ENCODE assay signal across 2 cellular contexts in genomic region chr5:3099954-3100353, GRCh38.
TF ChIP-seq lines count a peak whose summit lies in the region.

No MANE protein-coding gene starts in this region.

TF ChIP-seq in H1, 55 proteins besides CTCF, POLR2A, EP300 and RAD21:
- TF ChIP-seq KDM1A (IDR thresholded peaks at IDR 0.05; ENCODE audit: borderline replicate concordance, low read length) = no peak
- TF ChIP-seq ATF3 (IDR thresholded peaks at IDR 0.05; ENCODE audit: insufficient read depth, low read depth, low read length) = no peak
- no peak for TF ChIP-seq CHD2 (IDR thresholded peaks at IDR 0.05; ENCODE audit: low read length)
- no peak for TF ChIP-seq ATF2 (IDR thresholded peaks at IDR 0.05; ENCODE audit: low read length)
- no peak for TF ChIP-seq HDAC2 (IDR thresholded peaks at IDR 0.05; ENCODE audit: borderline replicate concordance in 1 of 2, low read depth in 2 of 2, low read length in 2 of 2)
- TF ChIP-seq TBP (IDR thresholded peaks at IDR 0.05; ENCODE audit: low read depth, low read length) = no peak
- no peak for TF ChIP-seq RFX5 (IDR thresholded peaks at IDR 0.05; ENCODE audit: borderline replicate concordance, low read depth, low read length)
- no peak for TF ChIP-seq SAP30 (IDR thresholded peaks at IDR 0.05; ENCODE audit: insufficient read depth, insufficient replicate concordance, low read length)
- TF ChIP-seq POU5F1 (IDR thresholded peaks at IDR 0.05; ENCODE audit: low read depth, low read length) = no peak

TF ChIP-seq in WTC11, 78 proteins besides CTCF, POLR2A, EP300 and RAD21:
- TF ChIP-seq OVOL2 (CRISPR knock-in tag; IDR thresholded peaks at IDR 0.05; ENCODE audit: borderline replicate concordance) (no peak), E2F5 (CRISPR knock-in tag; IDR thresholded peaks at IDR 0.05) (no peak), ESRRA (CRISPR knock-in tag; IDR thresholded peaks at IDR 0.05; ENCODE audit: borderline replicate concordance) (no peak), PRDM15 (CRISPR knock-in tag; IDR thresholded peaks at IDR 0.05) (no peak), ZNF671 (CRISPR knock-in tag; IDR thresholded peaks at IDR 0.05) (no peak), ZNF423 (CRISPR knock-in tag; IDR thresholded peaks at IDR 0.05) (no peak), CDX4 (CRISPR knock-in tag; IDR thresholded peaks at IDR 0.05; ENCODE audit: borderline replicate concordance) (no peak), ZNF138 (CRISPR knock-in tag; conservative IDR thresholded peaks at IDR 0.05) (no peak), ARID4B (CRISPR knock-in tag; IDR thresholded peaks at IDR 0.05; ENCODE audit: borderline replicate concordance) (no peak), TCF7 (CRISPR knock-in tag; IDR thresholded peaks at IDR 0.05; ENCODE audit: low read depth) (no peak), CREB1 (CRISPR knock-in tag; IDR thresholded peaks at IDR 0.05) (no peak)
